1 cellular context compared by ENCODE assay signal in the genomic region with DNA sequence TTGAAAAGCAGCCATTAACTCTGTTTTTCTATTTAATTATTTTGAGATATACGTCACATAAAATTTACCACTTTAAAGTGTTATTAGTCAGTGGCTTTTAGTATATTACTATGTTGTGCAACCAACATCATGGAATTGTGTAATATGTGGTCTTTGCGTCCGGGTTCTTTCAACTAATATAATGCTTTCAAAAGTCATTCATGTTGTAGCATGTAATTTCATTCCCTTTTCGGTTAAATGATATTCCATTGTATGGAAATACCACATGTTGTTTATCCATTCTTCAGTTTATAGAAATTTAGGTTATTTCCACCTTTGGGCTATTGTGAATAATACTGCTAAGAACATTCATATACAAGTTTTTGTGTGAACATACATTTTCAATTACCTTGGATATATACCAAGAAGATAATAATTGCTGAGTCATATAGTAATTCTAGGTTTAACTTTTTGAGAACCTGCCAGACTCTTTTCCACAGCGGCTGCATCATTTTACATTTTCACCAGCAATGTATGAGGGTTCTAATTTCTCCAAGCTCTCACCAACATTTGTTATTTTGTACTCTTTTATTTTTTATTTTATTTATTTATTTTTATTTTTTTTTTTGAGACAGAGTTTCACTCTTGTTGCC.
TF ChIP-seq lines count a peak whose summit lies in the region.

No MANE protein-coding gene starts in this region.

TF ChIP-seq in K562, 482 proteins besides CTCF, POLR2A, EP300 and RAD21 (continued from another document):
- TF ChIP-seq ZBTB40 (IDR thresholded peaks at IDR 0.05) (no peak), ZBTB40 (CRISPR knock-in tag; IDR thresholded peaks at IDR 0.05) (no peak), POLR2AphosphoS5 (IDR thresholded peaks at IDR 0.05; ENCODE audit: control insufficient read depth, insufficient read depth, low read depth, low read length) (no peak), POLR2H (tag; IDR thresholded peaks at IDR 0.05; ENCODE audit: low read depth) (no peak), NRF1 (conservative IDR thresholded peaks at IDR 0.05 in 1 of 2, IDR thresholded peaks at IDR 0.05 in 1 of 2) (no peak), BHLHE40 (IDR thresholded peaks at IDR 0.05; ENCODE audit: low read length) (no peak)
TF ChIP-seq in K562: peak in this region for 9.
